Comparison of ENCODE assay signal across 1 cellular context in the genomic region with DNA sequence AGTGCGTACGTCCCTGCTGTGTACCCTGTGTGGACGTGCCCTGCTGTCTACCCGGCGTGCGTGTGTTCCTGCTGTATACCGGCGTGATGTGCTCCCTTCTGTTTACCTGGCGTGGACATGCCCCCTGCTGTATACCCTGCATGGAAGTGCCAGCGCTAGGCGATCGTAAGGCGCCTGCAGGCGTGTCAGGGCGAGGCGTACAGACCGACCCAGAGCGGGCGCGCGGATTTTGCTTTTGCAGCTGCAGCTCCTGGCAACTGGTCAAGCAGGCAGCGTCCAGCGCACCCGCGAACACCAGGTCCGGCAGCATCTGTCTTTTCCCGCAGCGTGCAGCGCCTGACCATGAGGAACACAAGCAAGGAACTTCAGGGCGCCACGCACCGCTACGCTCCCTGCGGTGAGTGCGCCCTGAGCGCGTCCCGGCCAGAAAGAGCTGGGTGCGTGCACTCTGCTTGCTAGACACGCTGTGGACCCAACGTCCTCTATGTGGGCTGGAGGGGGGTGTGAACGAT.
TF ChIP-seq lines count a peak whose summit lies in the region.

No MANE protein-coding gene starts in this region.

TF ChIP-seq in HepG2, 621 proteins besides CTCF, POLR2A, EP300 and RAD21:
- TF ChIP-seq, protein P1, sequence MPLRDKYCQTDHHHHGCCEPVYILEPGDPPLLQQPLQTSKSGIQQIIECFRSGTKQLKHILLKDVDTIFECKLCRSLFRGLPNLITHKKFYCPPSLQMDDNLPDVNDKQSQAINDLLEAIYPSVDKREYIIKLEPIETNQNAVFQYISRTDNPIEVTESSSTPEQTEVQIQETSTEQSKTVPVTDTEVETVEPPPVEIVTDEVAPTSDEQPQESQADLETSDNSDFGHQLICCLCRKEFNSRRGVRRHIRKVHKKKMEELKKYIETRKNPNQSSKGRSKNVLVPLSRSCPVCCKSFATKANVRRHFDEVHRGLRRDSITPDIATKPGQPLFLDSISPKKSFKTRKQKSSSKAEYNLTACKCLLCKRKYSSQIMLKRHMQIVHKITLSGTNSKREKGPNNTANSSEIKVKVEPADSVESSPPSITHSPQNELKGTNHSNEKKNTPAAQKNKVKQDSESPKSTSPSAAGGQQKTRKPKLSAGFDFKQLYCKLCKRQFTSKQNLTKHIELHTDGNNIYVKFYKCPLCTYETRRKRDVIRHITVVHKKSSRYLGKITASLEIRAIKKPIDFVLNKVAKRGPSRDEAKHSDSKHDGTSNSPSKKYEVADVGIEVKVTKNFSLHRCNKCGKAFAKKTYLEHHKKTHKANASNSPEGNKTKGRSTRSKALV (CRISPR knock-in tag; IDR thresholded peaks at IDR 0.05): peak; percentile 11; the same call in 1 of the 2 replicates
- TF ChIP-seq HNRNPLL (IDR thresholded peaks at IDR 0.05; ENCODE audit: low read depth, low read length, poor library complexity, severe bottlenecking): peak; percentile 81
- TF ChIP-seq, protein P2, sequence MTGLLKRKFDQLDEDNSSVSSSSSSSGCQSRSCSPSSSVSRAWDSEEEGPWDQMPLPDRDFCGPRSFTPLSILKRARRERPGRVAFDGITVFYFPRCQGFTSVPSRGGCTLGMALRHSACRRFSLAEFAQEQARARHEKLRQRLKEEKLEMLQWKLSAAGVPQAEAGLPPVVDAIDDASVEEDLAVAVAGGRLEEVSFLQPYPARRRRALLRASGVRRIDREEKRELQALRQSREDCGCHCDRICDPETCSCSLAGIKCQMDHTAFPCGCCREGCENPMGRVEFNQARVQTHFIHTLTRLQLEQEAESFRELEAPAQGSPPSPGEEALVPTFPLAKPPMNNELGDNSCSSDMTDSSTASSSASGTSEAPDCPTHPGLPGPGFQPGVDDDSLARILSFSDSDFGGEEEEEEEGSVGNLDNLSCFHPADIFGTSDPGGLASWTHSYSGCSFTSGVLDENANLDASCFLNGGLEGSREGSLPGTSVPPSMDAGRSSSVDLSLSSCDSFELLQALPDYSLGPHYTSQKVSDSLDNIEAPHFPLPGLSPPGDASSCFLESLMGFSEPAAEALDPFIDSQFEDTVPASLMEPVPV (CRISPR knock-in tag; IDR thresholded peaks at IDR 0.05): no peak
